ENCODE assay signal across 17 cellular contexts in genomic region chr4:186596850-186597390, GRCh38. TPM values are rescaled to one million over a fixed set of nuclear protein-coding genes. Genes with fewer than 3 reads are reported as not detected.
A peak's percentile ranks its signal among the peaks of the same experiment; 100 is the strongest.
DNase-seq lines count a peak whose midpoint lies in the region; ATAC-seq and TF ChIP-seq lines count a peak whose summit lies in the region.
"Had no signal": no experiment of that assay in that cellular context is flagged by ENCODE, and none has a peak within 500 bp of the region (broad histone marks: within the 10 kb centered on the region; RNA-seq: fewer than 3 reads in every experiment).

No MANE protein-coding gene starts in this region.

- H3K9me3 ChIP-seq in right cardiac atrium (ENCODE audit: control insufficient read depth, low read length) = no peaks in the 10 kb centered on the region
- H3K9me3 ChIP-seq: BLaER1 treated with 17β-estradiol and CSF1 and Interleukin-3, amounts not matched to agents 10 nM and 100 nM had no signal

- POLR2A ChIA-PET in activated CD4-positive, alpha-beta T cell treated with anti-CD3 and anti-CD28 coated beads for 36 hours (lab: Charles Lee) = no interaction called here

- ATAC-seq in right cardiac atrium (peak; percentile 76 to 80), Right ventricle myocardium superior (ENCODE audit: poor library complexity) (no peak)
- ATAC-seq in activated CD4-positive, alpha-beta T cell treated with anti-CD3 and anti-CD28 coated beads for 36 hours = no peak
- ATAC-seq: GM12878, K562 had no signal

- intact Hi-C loops in right cardiac atrium (cut with DNase I) = no loop called here
- intact Hi-C loops in Right ventricle myocardium superior (cut with DNase I) = no loop called here
- intact Hi-C loops in activated CD4-positive, alpha-beta T cell treated with anti-CD3 and anti-CD28 coated beads for 36 hours (cut with DNase I, micrococcal nuclease) = no loop called here

- DNase-seq in right cardiac atrium (peak in 1 of 3 donors; percentile 41), Right ventricle myocardium superior (no peak), chondrocyte (ENCODE audit: low spot score) (no peak), MV-4-11 (lab: John Stamatoyannopoulos, UW) (no peak), middle frontal gyrus (ENCODE audit: extremely low spot score, low spot score) (no peak)
- peak; percentile 81 for DNase-seq in Jurkat, Clone E6-1 (ENCODE audit: low read depth, low spot score)
- no peak for DNase-seq in activated CD4-positive, alpha-beta T cell treated with anti-CD3 and anti-CD28 coated beads for 36 hours
- DNase-seq: ACHN; CD4-positive, CD25-positive, alpha-beta regulatory T cell; DMS79; GM23248 had no signal

- no peak overlapping the region for H3K4me3 ChIP-seq in right cardiac atrium (ENCODE audit: low read length)
- H3K4me3 ChIP-seq in Jurkat, Clone E6-1 (ENCODE audit: low read length) = peak overlapping the region; percentile 68
- H3K4me3 ChIP-seq: BLaER1 treated with 17β-estradiol and CSF1 and Interleukin-3, amounts not matched to agents 10 nM and 100 nM; GM12878; GM23248; K562 had no signal

- H3K4me3 Mint-ChIP-seq in chondrocyte (ENCODE audit: unreplicated experiment) = no peak overlapping the region
- H3K4me3 Mint-ChIP-seq in activated CD4-positive, alpha-beta T cell treated with anti-CD3 and anti-CD28 coated beads for 36 hours = no peak overlapping the region
- H3K4me3 Mint-ChIP-seq: CD4-positive, CD25-positive, alpha-beta regulatory T cell had no signal

- H3K27ac Mint-ChIP-seq in chondrocyte (ENCODE audit: unreplicated experiment) = peak overlapping the region; percentile 3
- H3K27ac Mint-ChIP-seq in activated CD4-positive, alpha-beta T cell treated with anti-CD3 and anti-CD28 coated beads for 36 hours = no peak overlapping the region
- H3K27ac Mint-ChIP-seq: CD4-positive, CD25-positive, alpha-beta regulatory T cell had no signal

- no peaks in the 10 kb centered on the region for H3K27me3 Mint-ChIP-seq in chondrocyte (ENCODE audit: low read depth)
- no peaks in the 10 kb centered on the region for H3K27me3 Mint-ChIP-seq in activated CD4-positive, alpha-beta T cell treated with anti-CD3 and anti-CD28 coated beads for 36 hours
- H3K27me3 Mint-ChIP-seq: CD4-positive, CD25-positive, alpha-beta regulatory T cell had no signal

- H3K4me1 Mint-ChIP-seq in chondrocyte (ENCODE audit: low read depth) = no peaks in the 10 kb centered on the region
- no peaks in the 10 kb centered on the region for H3K4me1 Mint-ChIP-seq in activated CD4-positive, alpha-beta T cell treated with anti-CD3 and anti-CD28 coated beads for 36 hours
- H3K4me1 Mint-ChIP-seq: CD4-positive, CD25-positive, alpha-beta regulatory T cell had no signal

- no peaks in the 10 kb centered on the region for H3K27me3 ChIP-seq in right cardiac atrium (ENCODE audit: control insufficient read depth, insufficient read depth)
- H3K27me3 ChIP-seq: BLaER1 treated with 17β-estradiol and CSF1 and Interleukin-3, amounts not matched to agents 10 nM and 100 nM had no signal

- H3K36me3 Mint-ChIP-seq in chondrocyte (ENCODE audit: low read depth) = peaks cover 68% of the 10 kb centered on the region
- no peaks in the 10 kb centered on the region for H3K36me3 Mint-ChIP-seq in activated CD4-positive, alpha-beta T cell treated with anti-CD3 and anti-CD28 coated beads for 36 hours (ENCODE audit: low read depth)
- H3K36me3 Mint-ChIP-seq: CD4-positive, CD25-positive, alpha-beta regulatory T cell had no signal

- no peaks in the 10 kb centered on the region for H3K9me3 Mint-ChIP-seq in chondrocyte (ENCODE audit: low read depth)
- no peaks in the 10 kb centered on the region for H3K9me3 Mint-ChIP-seq in activated CD4-positive, alpha-beta T cell treated with anti-CD3 and anti-CD28 coated beads for 36 hours (ENCODE audit: low read depth)

- no peak overlapping the region for H3K27ac ChIP-seq in right cardiac atrium (ENCODE audit: low read length)
- H3K27ac ChIP-seq: BLaER1 treated with 17β-estradiol and CSF1 and Interleukin-3, amounts not matched to agents 10 nM and 100 nM; GM23248 had no signal

- CTCF ChIA-PET in activated CD4-positive, alpha-beta T cell treated with anti-CD3 and anti-CD28 coated beads for 36 hours (lab: Charles Lee) = no interaction called here

- no peak for TF ChIP-seq CTCF in chondrocyte (IDR thresholded peaks at IDR 0.05)

- H3K4me1 ChIP-seq in right cardiac atrium (ENCODE audit: control insufficient read depth, insufficient read depth, low read length) = no peaks in the 10 kb centered on the region
- H3K4me1 ChIP-seq: BLaER1 treated with 17β-estradiol and CSF1 and Interleukin-3, amounts not matched to agents 10 nM and 100 nM had no signal

- 77% methylated on average over 23 of the region's 23 CpGs for WGBS in right cardiac atrium

RNA-seq across cellular contexts. Expression of gene MTNR1A, which starts 41.6 kb away (rescaled TPM):
- total RNA-seq in right cardiac atrium = not detected
- polyA plus RNA-seq in right cardiac atrium = not detected
- total RNA-seq in Right ventricle myocardium superior = not detected
- polyA plus RNA-seq in Jurkat, Clone E6-1 (2012; ENCODE audit: insufficient read depth, insufficient read length) = not detected
- 0.44 TPM in 1 of 3 replicates, not detected in the others for total RNA-seq in chondrocyte
- total RNA-seq in activated CD4-positive, alpha-beta T cell treated with anti-CD3 and anti-CD28 coated beads for 36 hours = not detected
- total RNA-seq: A172; CD4-positive, CD25-positive, alpha-beta regulatory T cell; G401; GM12878; GM23248; HT1080 had no signal
- polyA plus RNA-seq: CD4-positive, CD25-positive, alpha-beta regulatory T cell; GM23248 had no signal

Comparison
In these comparisons a context has a peak if more than half of its experiments do, and no peak if none do; other contexts are left out.
1. ATAC-seq: peak in right cardiac atrium (2 of 2); none in Right ventricle myocardium superior (single experiment) and activated CD4-positive, alpha-beta T cell treated with anti-CD3 and anti-CD28 coated beads for 36 hours (single experiment).